ENCODE assay signal across 8 cellular contexts in genomic region chr17:4950757-4951204, GRCh38. TPM values are rescaled to one million over a fixed set of nuclear protein-coding genes. Genes with fewer than 3 reads are reported as not detected.
DNase-seq lines count a peak whose midpoint lies in the region; ATAC-seq and TF ChIP-seq lines count a peak whose summit lies in the region.

ENO3 (plus strand) TSS chr17:4951119; CDS start chr17:4951830, 711 bp downstream.

- H3K27ac ChIP-seq in sigmoid colon = peak within 1 kb of the TSS; percentile 98 to 100 (median 99)

- intact Hi-C loops in sigmoid colon (cut with DNase I) = no loop called here

- peaks cover 0 to 39% (median 25%) of the 10 kb centered on the region in 4 donors for H3K4me1 ChIP-seq in sigmoid colon

- peak within 1 kb of the TSS; percentile 79 for H3K4me3 Mint-ChIP-seq in activated CD8-positive, alpha-beta memory T cell treated with anti-CD3 and anti-CD28 coated beads, Interleukin-2, amount 10 ng/mL, durations not matched to agents 7 days and 5 days
- H3K4me3 Mint-ChIP-seq in T-helper 2 cell treated with Interferon-gamma antibody and Interleukin-4, amounts not matched to agents 5 μg/mL and 100 μg/mL, for 36 hours = peak within 1 kb of the TSS; percentile 90
- peak within 1 kb of the TSS; percentile 88 for H3K4me3 Mint-ChIP-seq in glutamatergic neuron (ENCODE audit: unreplicated experiment)

- H3K27me3 ChIP-seq in sigmoid colon = no peaks in the 10 kb centered on the region

- no peak for ATAC-seq in activated CD8-positive, alpha-beta memory T cell treated with anti-CD3 and anti-CD28 coated beads, Interleukin-2, amount 10 ng/mL, durations not matched to agents 7 days and 5 days
- ATAC-seq in HG02885 (IDR thresholded peaks at IDR 0.05; ENCODE audit: poor library complexity, unreplicated experiment) = no peak
- ATAC-seq in GM21423 (IDR thresholded peaks at IDR 0.05; ENCODE audit: unreplicated experiment) = no peak

- H3K4me1 Mint-ChIP-seq in activated CD8-positive, alpha-beta memory T cell treated with anti-CD3 and anti-CD28 coated beads, Interleukin-2, amount 10 ng/mL, durations not matched to agents 7 days and 5 days = peaks cover 20% of the 10 kb centered on the region
- peaks cover 14% of the 10 kb centered on the region for H3K4me1 Mint-ChIP-seq in T-helper 2 cell treated with Interferon-gamma antibody and Interleukin-4, amounts not matched to agents 5 μg/mL and 100 μg/mL, for 36 hours (ENCODE audit: low read depth)
- peaks cover 26% of the 10 kb centered on the region for H3K4me1 Mint-ChIP-seq in glutamatergic neuron (ENCODE audit: low read depth, unreplicated experiment)

- TF ChIP-seq EP300 in sigmoid colon (IDR thresholded peaks at IDR 0.05) = no peak

- 40 to 47% methylated on average over 7 of the region's 7 CpGs for WGBS in sigmoid colon, 2 donors

- H3K4me3 ChIP-seq in sigmoid colon = peak within 1 kb of the TSS; percentile 80 to 99 (median 96)

- H3K9me3 Mint-ChIP-seq in activated CD8-positive, alpha-beta memory T cell treated with anti-CD3 and anti-CD28 coated beads, Interleukin-2, amount 10 ng/mL, durations not matched to agents 7 days and 5 days (ENCODE audit: low read depth) = no peaks in the 10 kb centered on the region
- no peaks in the 10 kb centered on the region for H3K9me3 Mint-ChIP-seq in T-helper 2 cell treated with Interferon-gamma antibody and Interleukin-4, amounts not matched to agents 5 μg/mL and 100 μg/mL, for 36 hours
- peaks cover 17% of the 10 kb centered on the region for H3K9me3 Mint-ChIP-seq in glutamatergic neuron (ENCODE audit: unreplicated experiment)

- TF ChIP-seq POLR2A in sigmoid colon (IDR thresholded peaks at IDR 0.05) = no peak

- H3K36me3 Mint-ChIP-seq in activated CD8-positive, alpha-beta memory T cell treated with anti-CD3 and anti-CD28 coated beads, Interleukin-2, amount 10 ng/mL, durations not matched to agents 7 days and 5 days = peaks cover 16% of the 10 kb centered on the region
- peaks cover 20% of the 10 kb centered on the region for H3K36me3 Mint-ChIP-seq in T-helper 2 cell treated with Interferon-gamma antibody and Interleukin-4, amounts not matched to agents 5 μg/mL and 100 μg/mL, for 36 hours (ENCODE audit: low read depth)
- H3K36me3 Mint-ChIP-seq in glutamatergic neuron (ENCODE audit: unreplicated experiment) = peaks cover 5% of the 10 kb centered on the region

- CTCF ChIA-PET in activated CD8-positive, alpha-beta memory T cell treated with anti-CD3 and anti-CD28 coated beads, Interleukin-2, amount 10 ng/mL, durations not matched to agents 7 days and 5 days (lab: Charles Lee) = interaction anchor here (0.7 to 4.5 kb wide), 3 partner anchors 12 to 241 kb away, joined by 4 to 18 read pairs (median 8); partner anchors contain the start of genes ARRB2 and SPAG7

- no peaks in the 10 kb centered on the region for H3K27me3 Mint-ChIP-seq in activated CD8-positive, alpha-beta memory T cell treated with anti-CD3 and anti-CD28 coated beads, Interleukin-2, amount 10 ng/mL, durations not matched to agents 7 days and 5 days
- H3K27me3 Mint-ChIP-seq in T-helper 2 cell treated with Interferon-gamma antibody and Interleukin-4, amounts not matched to agents 5 μg/mL and 100 μg/mL, for 36 hours (ENCODE audit: low read depth) = no peaks in the 10 kb centered on the region
- H3K27me3 Mint-ChIP-seq in glutamatergic neuron (ENCODE audit: unreplicated experiment) = peaks cover 7% of the 10 kb centered on the region

- TF ChIP-seq CTCF in glutamatergic neuron (IDR thresholded peaks at IDR 0.05; ENCODE audit: partially characterized antibody, unreplicated experiment) (no peak), sigmoid colon (IDR thresholded peaks at IDR 0.05) (no peak)

- H3K9me3 ChIP-seq in sigmoid colon = no peaks in the 10 kb centered on the region

- peaks cover 0 to 11% (median 7%) of the 10 kb centered on the region in 4 donors for H3K36me3 ChIP-seq in sigmoid colon

- H3K27ac Mint-ChIP-seq in activated CD8-positive, alpha-beta memory T cell treated with anti-CD3 and anti-CD28 coated beads, Interleukin-2, amount 10 ng/mL, durations not matched to agents 7 days and 5 days = peak within 1 kb of the TSS; percentile 89
- peak within 1 kb of the TSS; percentile 88 for H3K27ac Mint-ChIP-seq in T-helper 2 cell treated with Interferon-gamma antibody and Interleukin-4, amounts not matched to agents 5 μg/mL and 100 μg/mL, for 36 hours
- H3K27ac Mint-ChIP-seq in glutamatergic neuron (ENCODE audit: unreplicated experiment) = peak within 1 kb of the TSS; percentile 94

- DNase-seq in activated CD8-positive, alpha-beta memory T cell treated with anti-CD3 and anti-CD28 coated beads, Interleukin-2, amount 10 ng/mL, durations not matched to agents 7 days and 5 days = no peak
- no peak for DNase-seq in activated CD8-positive, alpha-beta memory T cell treated with anti-CD3 and anti-CD28 coated beads, Interleukin-2, amount 50 U/mL, for 48 hours
- DNase-seq in T-helper 2 cell treated with Interferon-gamma antibody and Interleukin-4, amounts not matched to agents 5 μg/mL and 100 μg/mL, for 36 hours (ENCODE audit: low spot score) = no peak
- DNase-seq in glutamatergic neuron = peak; percentile 63
- no peak for DNase-seq in sigmoid colon
- DNase-seq in NCI-H2107 (lab: John Stamatoyannopoulos, UW) = no peak

RNA-seq across cellular contexts. Expression of gene ENO3, which starts in this region (rescaled TPM):
- total RNA-seq in activated CD8-positive, alpha-beta memory T cell treated with anti-CD3 and anti-CD28 coated beads, Interleukin-2, amount 10 ng/mL, durations not matched to agents 7 days and 5 days = 10 to 100 TPM; 27.7 to 30.8 TPM
- total RNA-seq in glutamatergic neuron (ENCODE audit: unreplicated experiment) (62.1 TPM), sigmoid colon (1 to 10 TPM; 2.5 to 9.1 (median 5.1) TPM)
- polyA plus RNA-seq in sigmoid colon = 10 to 100 TPM in 1 of 3 donors, 1 to 10 TPM in 1, under 1 TPM in 1; 0.69 to 10.3 (median 5.4) TPM
